17 cellular contexts compared by ENCODE assay signal in the genomic region with DNA sequence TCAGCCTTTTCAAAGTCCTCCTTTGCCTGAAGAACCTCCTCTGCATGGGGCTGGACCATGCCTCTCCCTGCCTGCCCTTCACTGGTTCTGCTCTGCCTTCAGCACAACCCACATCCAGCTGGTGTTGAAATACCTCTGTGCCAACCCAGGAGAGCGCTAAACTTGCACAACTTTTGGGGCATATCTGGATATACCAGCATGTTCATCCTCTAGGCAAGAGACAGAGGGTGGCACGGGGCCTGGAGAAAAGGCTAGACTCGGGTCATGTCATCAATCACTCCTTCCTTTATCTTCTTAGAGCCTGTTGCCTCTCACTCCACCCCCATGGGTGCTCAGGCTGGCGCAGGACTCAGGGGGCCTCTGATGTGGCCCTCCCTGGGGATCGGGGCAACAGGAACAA.
DNase-seq lines count a peak whose midpoint lies in the region; ATAC-seq and TF ChIP-seq lines count a peak whose summit lies in the region.
"Had no signal": no experiment of that assay in that cellular context is flagged by ENCODE, and none has a peak within 500 bp of the region (broad histone marks: within the 10 kb centered on the region; RNA-seq: fewer than 3 reads in every experiment).

No MANE protein-coding gene starts in this region.

- H3K27ac ChIP-seq in BLaER1 (peak overlapping the region; percentile 8; the same call in 1 of the 2 replicates), OCI-LY1 (ENCODE audit: low read depth, low read length, poor library complexity, severe bottlenecking) (peak overlapping the region; percentile 73)
- H3K27ac ChIP-seq: KMS-11, lower lobe of right lung had no signal

- H3K27ac Mint-ChIP-seq in memory B cell, result peak overlapping the region; percentile 64
- H3K27ac Mint-ChIP-seq: activated CD4-positive, alpha-beta T cell treated with anti-CD3 and anti-CD28 coated beads, Interleukin-2, amount 10 ng/mL, durations not matched to agents 7 days and 5 days; activated naive CD8-positive, alpha-beta T cell; natural killer cell treated with Interleukin-12 subunit alpha and Interleukin-12 subunit beta and Interleukin-15 and Interleukin-18, amount 100 ng/mL, for 72 hours had no signal

- H3K4me2 ChIP-seq in BLaER1, result peak overlapping the region; percentile 61
- no peak overlapping the region; the same call in 1 of the 2 replicates for H3K4me2 ChIP-seq in OCI-LY1 (ENCODE audit: low read length)
- H3K4me2 ChIP-seq: KMS-11, SK-N-SH had no signal

- H3K9me3 ChIP-seq in BLaER1, result no peaks in the 10 kb centered on the region
- no peaks in the 10 kb centered on the region for H3K9me3 ChIP-seq in OCI-LY1 (ENCODE audit: low read length)
- H3K9me3 ChIP-seq: lower lobe of right lung, SK-N-SH had no signal

- peaks cover 46% of the 10 kb centered on the region for H3K36me3 Mint-ChIP-seq in memory B cell
- H3K36me3 Mint-ChIP-seq: activated naive CD8-positive, alpha-beta T cell had no signal

- no peak for TF ChIP-seq CTCF in OCI-LY1 (IDR thresholded peaks at IDR 0.05; ENCODE audit: low read length)

- H3K9ac ChIP-seq in BLaER1 (no peak overlapping the region; the same call in 1 of the 2 replicates), OCI-LY1 (ENCODE audit: low read length) (no peak overlapping the region; the same call in 1 of the 2 replicates)
- H3K9ac ChIP-seq: KMS-11, SK-N-SH had no signal

- H3K4me3 Mint-ChIP-seq in memory B cell, result peak overlapping the region; percentile 67
- H3K4me3 Mint-ChIP-seq: activated CD4-positive, alpha-beta T cell treated with anti-CD3 and anti-CD28 coated beads, Interleukin-2, amount 10 ng/mL, durations not matched to agents 7 days and 5 days; activated naive CD8-positive, alpha-beta T cell; natural killer cell treated with Interleukin-12 subunit alpha and Interleukin-12 subunit beta and Interleukin-15 and Interleukin-18, amount 100 ng/mL, for 72 hours had no signal

- no peaks in the 10 kb centered on the region for H3K27me3 Mint-ChIP-seq in memory B cell
- H3K27me3 Mint-ChIP-seq: activated naive CD8-positive, alpha-beta T cell had no signal

- H4K20me1 ChIP-seq in BLaER1 (peaks cover 57% of the 10 kb centered on the region), OCI-LY1 (ENCODE audit: insufficient read depth, low read length) (no peaks in the 10 kb centered on the region)

- no peaks in the 10 kb centered on the region for H3K79me2 ChIP-seq in OCI-LY1 (ENCODE audit: insufficient read depth, low read length)

- H2AFZ ChIP-seq in OCI-LY1 (ENCODE audit: low read length), result no peak overlapping the region

- H3K4me3 ChIP-seq in BLaER1 (no peak overlapping the region), OCI-LY1 (ENCODE audit: low read depth, low read length, poor library complexity, severe bottlenecking) (no peak overlapping the region)
- H3K4me3 ChIP-seq: lower lobe of right lung had no signal

- DNase-seq in fibroblast of gingiva (ENCODE audit: low read depth), result peak; percentile 48
- no peak for DNase-seq in memory B cell (ENCODE audit: low spot score in 2 of 2)
- no peak for DNase-seq in RPMI8226
- no peak for DNase-seq in Kasumi-1 (lab: John Stamatoyannopoulos, UW)
- DNase-seq: activated CD4-positive, alpha-beta T cell treated with anti-CD3 and anti-CD28 coated beads, Interleukin-2, amount 10 ng/mL, durations not matched to agents 7 days and 5 days; GDM1; lower lobe of right lung; NCI-H1694; stimulated activated CD4-positive, alpha-beta T cell treated with anti-CD3 and anti-CD28 coated beads, Interleukin-2, amount 100 ng/mL, for 24 hours had no signal

- no peaks in the 10 kb centered on the region for H3K27me3 ChIP-seq in BLaER1
- no peaks in the 10 kb centered on the region for H3K27me3 ChIP-seq in OCI-LY1 (ENCODE audit: insufficient read depth, low read length)

- H3K4me1 Mint-ChIP-seq in memory B cell, result peaks cover 72% of the 10 kb centered on the region

- peaks cover 51% of the 10 kb centered on the region for H3K36me3 ChIP-seq in BLaER1
- peaks cover 12% of the 10 kb centered on the region; the same call in 1 of the 2 replicates for H3K36me3 ChIP-seq in OCI-LY1 (ENCODE audit: insufficient read depth, low read length)

- no peak for ATAC-seq in memory B cell (ENCODE audit: low read depth)
- no peak for ATAC-seq in GM18502 (IDR thresholded peaks at IDR 0.05; ENCODE audit: poor library complexity, unreplicated experiment)
- ATAC-seq in HG03378 (IDR thresholded peaks at IDR 0.05; ENCODE audit: unreplicated experiment), result no peak
- ATAC-seq: lower lobe of right lung; natural killer cell treated with Interleukin-12 subunit alpha and Interleukin-12 subunit beta and Interleukin-15 and Interleukin-18, amount 100 ng/mL, for 72 hours had no signal

- H3K4me1 ChIP-seq in BLaER1 (peaks cover 70% of the 10 kb centered on the region), OCI-LY1 (ENCODE audit: insufficient read depth, low read length, severe bottlenecking) (peaks cover 65% of the 10 kb centered on the region)

- no peaks in the 10 kb centered on the region for H3K9me2 ChIP-seq in OCI-LY1 (ENCODE audit: low read depth, low read length)
- H3K9me2 ChIP-seq: SK-N-SH had no signal

- no peaks in the 10 kb centered on the region for H3F3A ChIP-seq in OCI-LY1 (ENCODE audit: insufficient read depth, low read length)

- H3K9me3 Mint-ChIP-seq in memory B cell, result no peaks in the 10 kb centered on the region
- H3K9me3 Mint-ChIP-seq: activated CD4-positive, alpha-beta T cell treated with anti-CD3 and anti-CD28 coated beads, Interleukin-2, amount 10 ng/mL, durations not matched to agents 7 days and 5 days; natural killer cell treated with Interleukin-12 subunit alpha and Interleukin-12 subunit beta and Interleukin-15 and Interleukin-18, amount 100 ng/mL, for 72 hours had no signal
